In genomic region chr1:31701137-31701736, GRCh38 we compare ENCODE assay signal across 1 cellular context.
TF ChIP-seq lines count a peak whose summit lies in the region.

No MANE protein-coding gene starts in this region.

TF ChIP-seq in HepG2, 621 proteins besides CTCF, POLR2A, EP300 and RAD21 (continued from another document and continues in another):
- TF ChIP-seq ZNF18 (CRISPR knock-in tag; IDR thresholded peaks at IDR 0.05; ENCODE audit: insufficient replicate concordance) (no peak), MTA1 (CRISPR knock-in tag; IDR thresholded peaks at IDR 0.05; ENCODE audit: borderline replicate concordance) (peak; percentile 90), ZNF850 (CRISPR knock-in tag; conservative IDR thresholded peaks at IDR 0.05) (no peak), TFAP4 (IDR thresholded peaks at IDR 0.05; ENCODE audit: borderline replicate concordance, low read depth) (peak; percentile 71; the same call in 1 of the 2 replicates), ZNF350 (CRISPR knock-in tag; IDR thresholded peaks at IDR 0.05; ENCODE audit: borderline replicate concordance, low read depth) (peak; percentile 83; the same call in 1 of the 2 replicates), ZNF672 (CRISPR knock-in tag; IDR thresholded peaks at IDR 0.05) (no peak), ZNF30 (CRISPR knock-in tag; IDR thresholded peaks at IDR 0.05) (no peak), KLF11 (CRISPR knock-in tag; IDR thresholded peaks at IDR 0.05) (0 out of 2 replicates have a peak, but pooled peaks have one; percentile 25), GABPA (IDR thresholded peaks at IDR 0.05; ENCODE audit: low read depth, low read length) (no peak), GABPA (CRISPR knock-in tag; IDR thresholded peaks at IDR 0.05; ENCODE audit: low read depth) (no peak), ZFP37 (CRISPR knock-in tag; IDR thresholded peaks at IDR 0.05; ENCODE audit: borderline replicate concordance) (no peak), ZNF546 (CRISPR knock-in tag; conservative IDR thresholded peaks at IDR 0.05) (no peak), SMARCC2 (IDR thresholded peaks at IDR 0.05) (no peak), SMARCE1 (IDR thresholded peaks at IDR 0.05; ENCODE audit: borderline replicate concordance) (no peak), NFIC (IDR thresholded peaks at IDR 0.05; ENCODE audit: low read length) (peak; percentile 97), FOXP1 (IDR thresholded peaks at IDR 0.05) (no peak), FOXP1 (CRISPR knock-in tag; IDR thresholded peaks at IDR 0.05) (peak; percentile 35; the same call in 1 of the 2 replicates), FOXJ3 (CRISPR knock-in tag; IDR thresholded peaks at IDR 0.05; ENCODE audit: borderline replicate concordance) (no peak), PATZ1 (CRISPR knock-in tag; IDR thresholded peaks at IDR 0.05) (peak; percentile 97), CAMTA2 (CRISPR knock-in tag; IDR thresholded peaks at IDR 0.05; ENCODE audit: borderline replicate concordance) (no peak), RXRB (CRISPR knock-in tag; IDR thresholded peaks at IDR 0.05; ENCODE audit: borderline replicate concordance) (peak; percentile 92), SP5 (CRISPR knock-in tag; IDR thresholded peaks at IDR 0.05; ENCODE audit: borderline replicate concordance, low read depth) (peak; percentile 81), ZNF770 (CRISPR knock-in tag; IDR thresholded peaks at IDR 0.05) (0 out of 2 replicates have a peak, but pooled peaks have one; percentile 38), HCFC1 (IDR thresholded peaks at IDR 0.05; ENCODE audit: low read depth, low read length) (no peak), RXRA (CRISPR knock-in tag; IDR thresholded peaks at IDR 0.05) (peak; percentile 94), ZNF501 (CRISPR knock-in tag; IDR thresholded peaks at IDR 0.05) (no peak), SOX6 (IDR thresholded peaks at IDR 0.05) (no peak), SOX6 (CRISPR knock-in tag; IDR thresholded peaks at IDR 0.05) (peak; percentile 88), NONO (IDR thresholded peaks at IDR 0.05) (no peak), NONO (CRISPR knock-in tag; conservative IDR thresholded peaks at IDR 0.05) (0 out of 2 replicates have a peak, but pooled peaks have one; percentile 29), ZBTB43 (CRISPR knock-in tag; conservative IDR thresholded peaks at IDR 0.05) (peak; percentile 90), ATF2 (CRISPR knock-in tag; IDR thresholded peaks at IDR 0.05) (peak; percentile 98), POGZ (CRISPR knock-in tag; IDR thresholded peaks at IDR 0.05) (peak; percentile 41; the same call in 1 of the 2 replicates), ZNF775 (CRISPR knock-in tag; IDR thresholded peaks at IDR 0.05; ENCODE audit: borderline replicate concordance) (no peak), ZNF317 (CRISPR knock-in tag; IDR thresholded peaks at IDR 0.05) (peak; percentile 55; the same call in 1 of the 2 replicates), HMGA1 (CRISPR knock-in tag; conservative IDR thresholded peaks at IDR 0.05) (no peak), ZNF710 (CRISPR knock-in tag; IDR thresholded peaks at IDR 0.05; ENCODE audit: borderline replicate concordance) (no peak), NCOR1 (IDR thresholded peaks at IDR 0.05; ENCODE audit: borderline replicate concordance, low read length) (peak; percentile 82; the same call in 1 of the 2 replicates), ZBTB40 (IDR thresholded peaks at IDR 0.05) (no peak), ZBTB40 (CRISPR knock-in tag; IDR thresholded peaks at IDR 0.05) (peak; percentile 45; the same call in 1 of the 2 replicates), FOXK1 (CRISPR knock-in tag; IDR thresholded peaks at IDR 0.05; ENCODE audit: borderline replicate concordance, low read depth) (peak; percentile 49; the same call in 1 of the 2 replicates)
